ENCODE assay signal across 35 cellular contexts in the genomic region with DNA sequence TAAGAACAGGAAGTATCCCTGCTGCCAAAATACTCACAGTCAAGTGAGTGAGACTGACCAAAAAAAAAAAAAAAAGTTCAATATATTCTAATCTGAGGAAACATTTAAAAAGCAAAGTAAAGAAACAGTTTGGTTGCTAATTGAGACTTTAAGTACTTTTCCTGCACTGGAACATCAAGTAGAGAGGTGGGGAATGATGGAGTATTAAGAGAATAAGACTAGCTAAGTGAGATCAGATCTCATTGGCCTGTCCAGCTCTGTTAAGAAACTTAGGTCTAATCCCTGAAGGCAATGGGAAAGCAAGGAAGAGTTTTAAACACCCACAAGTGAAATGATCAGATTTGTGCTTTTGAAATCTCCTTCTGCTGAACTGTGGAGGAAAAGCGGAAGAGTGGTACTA.
"Had no signal": no experiment of that assay in that cellular context is flagged by ENCODE, and none has a peak within 500 bp of the region (broad histone marks: within the 10 kb centered on the region; RNA-seq: fewer than 3 reads in every experiment).

No MANE protein-coding gene starts in this region.

- H3K36me3 ChIP-seq: breast epithelium, MG63 had no signal

- H3K4me2 ChIP-seq: PC-9 had no signal

- DNase-seq: activated CD4-positive, alpha-beta memory T cell treated with anti-CD3 and anti-CD28 coated beads, Interleukin-2, amount 10 ng/mL, durations not matched to agents 7 days and 5 days; activated CD4-positive, alpha-beta T cell treated with anti-CD3 and anti-CD28 coated beads for 1 hour; activated CD4-positive, alpha-beta T cell treated with anti-CD3 and anti-CD28 coated beads for 48 hours; activated CD4-positive, CD25-positive, alpha-beta regulatory T cell; activated CD8-positive, alpha-beta memory T cell treated with anti-CD3 and anti-CD28 coated beads for 24 hours; activated CD8-positive, alpha-beta memory T cell treated with anti-CD3 and anti-CD28 coated beads, Interleukin-2, amount 10 ng/mL, durations not matched to agents 7 days and 5 days; activated CD8-positive, alpha-beta memory T cell treated with anti-CD3 and anti-CD28 coated beads, Interleukin-2, amount 50 U/mL, for 48 hours; activated effector memory CD4-positive, alpha-beta T cell treated with anti-CD3 and anti-CD28 coated beads, Interleukin-2, amount 50 U/mL, for 16 hours; activated naive CD4-positive, alpha-beta T cell; activated naive CD4-positive, alpha-beta T cell treated with anti-CD3 and anti-CD28 coated beads, Interleukin-2, amount 50 U/mL, for 16 hours; activated naive CD8-positive, alpha-beta T cell treated with anti-CD3 and anti-CD28 coated beads, Interleukin-2, amount 10 ng/mL, durations not matched to agents 7 days and 5 days; activated T-cell treated with anti-CD3 and anti-CD28 coated beads, Interleukin-2, amount 50 U/mL, for 48 hours; amygdala; body of pancreas; Karpas-422; KBM-7; MG63; NCI-H1048; NCI-H1105 treated with DMSO at 0.1 percent for 48 hours; NCI-H1436; NCI-H1694; NCI-H1930; NCI-H2081 treated with DMSO at 0.1 percent for 48 hours; NCI-H345; NCI-H524 treated with DMSO at 0.1 percent for 48 hours; PC-9; SIG-M5; T-helper 1 cell; T-helper 2 cell; T-helper 9 cell had no signal

- ATAC-seq: activated CD8-positive, alpha-beta memory T cell treated with anti-CD3 and anti-CD28 coated beads, Interleukin-2, amount 10 ng/mL, durations not matched to agents 7 days and 5 days; body of pancreas; Right ventricle myocardium inferior; SK-N-SH treated with all-trans-retinoic acid at 6 μM for 48 hours had no signal

- H3K9me3 ChIP-seq: body of pancreas, breast epithelium, MG63 had no signal

- H3K27ac ChIP-seq: body of pancreas, breast epithelium, PC-9, RWPE1, VCaP had no signal

- H3K4me3 ChIP-seq: body of pancreas, breast epithelium, MG63, PC-9 had no signal

- H2AFZ ChIP-seq: PC-9 had no signal

- H3K27me3 ChIP-seq: body of pancreas, breast epithelium, MG63 had no signal
